In genomic region chr2:119567292-119567691, GRCh38 we compare ENCODE assay signal across 3 cellular contexts.
TF ChIP-seq lines count a peak whose summit lies in the region.

No MANE protein-coding gene starts in this region.

TF ChIP-seq in HEK293, 187 proteins besides CTCF, POLR2A, EP300 and RAD21:
- peak; percentile 58 for TF ChIP-seq ZNF146 (tag by site-specific recombination; IDR thresholded peaks at IDR 0.05)
- TF ChIP-seq REST (tag by site-specific recombination; IDR thresholded peaks at IDR 0.05), result no peak
- no peak for TF ChIP-seq REPIN1 (tag by site-specific recombination; IDR thresholded peaks at IDR 0.05; ENCODE audit: low read depth)
- no peak for TF ChIP-seq ZNF639 (tag by site-specific recombination; IDR thresholded peaks at IDR 0.05)
- TF ChIP-seq PRDM1 (tag by site-specific recombination; IDR thresholded peaks at IDR 0.05), result no peak

TF ChIP-seq in K562, 482 proteins besides CTCF, POLR2A, EP300 and RAD21:
- TF ChIP-seq ZNF146 (CRISPR knock-in tag; IDR thresholded peaks at IDR 0.05; ENCODE audit: unreplicated experiment), result peak; percentile 73
- no peak for TF ChIP-seq MCM3 (IDR thresholded peaks at IDR 0.05)
- peak; percentile 21 for TF ChIP-seq RBM25 (IDR thresholded peaks at IDR 0.05; ENCODE audit: low read depth, low read length, severe bottlenecking)
- TF ChIP-seq CEBPZ (IDR thresholded peaks at IDR 0.05; ENCODE audit: borderline replicate concordance, low read depth, low read length), result no peak
- TF ChIP-seq TEAD1 (CRISPR knock-in tag; IDR thresholded peaks at IDR 0.05), result no peak

TF ChIP-seq in H1, 55 proteins besides CTCF, POLR2A, EP300 and RAD21:
- TF ChIP-seq ASH2L (IDR thresholded peaks at IDR 0.05; ENCODE audit: low read length) (no peak), RNF2 (IDR thresholded peaks at IDR 0.05; ENCODE audit: borderline replicate concordance, low read depth, low read length, missing control alignments, poor library complexity, severe bottlenecking) (no peak), JUN (IDR thresholded peaks at IDR 0.05; ENCODE audit: low read depth, low read length) (no peak)
